In genomic region chr4:152458801-152459302, GRCh38 we compare ENCODE assay signal across 11 cellular contexts.
DNase-seq lines count a peak whose midpoint lies in the region; ATAC-seq, FAIRE-seq and TF ChIP-seq lines count a peak whose summit lies in the region.
"Had no signal": no experiment of that assay in that cellular context is flagged by ENCODE, and none has a peak within 500 bp of the region (broad histone marks: within the 10 kb centered on the region; RNA-seq: fewer than 3 reads in every experiment).

No MANE protein-coding gene starts in this region.

- 63% methylated on average over 1 of the region's 1 CpG for WGBS in right lobe of liver (ENCODE audit: insufficient coverage, low coverage, low lambda C conversion rate, missing lambda C conversion rate)

- H3K27me3 ChIP-seq in OCI-LY3 (ENCODE audit: low read depth, low read length) (no peaks in the 10 kb centered on the region), right lobe of liver (no peaks in the 10 kb centered on the region)

- H3K9me3 ChIP-seq in OCI-LY3 (ENCODE audit: insufficient read depth, low read length) (no peaks in the 10 kb centered on the region), right lobe of liver (no peaks in the 10 kb centered on the region)
- H3K9me3 ChIP-seq: prostate gland had no signal

- intact Hi-C loops in right lobe of liver (cut with DNase I) = no loop called here

- H3K36me3 ChIP-seq in OCI-LY3 (replicated peaks; ENCODE audit: low read depth, low read length) (peaks cover 3% of the 10 kb centered on the region), right lobe of liver (no peaks in the 10 kb centered on the region)
- H3K36me3 ChIP-seq: prostate gland had no signal

- FAIRE-seq in GM12891 (lab: Jason Lieb, UNC) = peak; percentile 94

- TF ChIP-seq POLR2A in GM12891 (IDR thresholded peaks at IDR 0.05; ENCODE audit: low read depth, low read length) = no peak
- no peak for TF ChIP-seq POLR2A in right lobe of liver (IDR thresholded peaks at IDR 0.05)

- ATAC-seq in HG02588 (IDR thresholded peaks at IDR 0.05; ENCODE audit: unreplicated experiment) (peak; percentile 38), right lobe of liver (peak; percentile 64 to 79 (median 72))

- H3K27ac ChIP-seq in OCI-LY3 (ENCODE audit: low read length) (peak overlapping the region; percentile 4; the same call in 1 of the 2 replicates), right lobe of liver (peak overlapping the region; percentile 37 to 81 (median 55))
- H3K27ac ChIP-seq: prostate gland had no signal

- H3K79me2 ChIP-seq in OCI-LY3 (ENCODE audit: low read length) = peaks cover 94% of the 10 kb centered on the region

- DNase-seq in GM12891 (ENCODE audit: insufficient read length, low spot score) (no peak), right lobe of liver (no peak), A172 (ENCODE audit: low spot score) (no peak), RKO (ENCODE audit: low spot score) (no peak), pons (ENCODE audit: low spot score) (no peak), cerebellar nuclear complex (lab: John Stamatoyannopoulos, UW) (no peak)
- DNase-seq: activated CD8-positive, alpha-beta memory T cell treated with anti-CD3 and anti-CD28 coated beads, Interleukin-2, amount 50 U/mL, for 48 hours; head of caudate nucleus had no signal

- H4K20me1 ChIP-seq in OCI-LY3 (ENCODE audit: insufficient read depth, low read length) = peaks cover 68% of the 10 kb centered on the region

- H2AFZ ChIP-seq in OCI-LY3 (ENCODE audit: low read depth, low read length) = no peak overlapping the region

- no peak for TF ChIP-seq CTCF in OCI-LY3 (IDR thresholded peaks at IDR 0.05; ENCODE audit: low read depth, low read length)
- no peak for TF ChIP-seq CTCF in right lobe of liver (IDR thresholded peaks at IDR 0.05)

- peak overlapping the region; percentile 41 for H3K4me2 ChIP-seq in OCI-LY3 (ENCODE audit: low read length)

- H3K4me3 ChIP-seq in OCI-LY3 (ENCODE audit: low read length) (no peak overlapping the region), right lobe of liver (no peak overlapping the region)
- H3K4me3 ChIP-seq: prostate gland had no signal

- H3K4me1 ChIP-seq in OCI-LY3 (ENCODE audit: low read length) = peaks cover 60% of the 10 kb centered on the region
- peaks cover 0 to 48% (median 7%) of the 10 kb centered on the region in 4 donors for H3K4me1 ChIP-seq in right lobe of liver
- H3K4me1 ChIP-seq: prostate gland had no signal

- no peak overlapping the region for H3K9ac ChIP-seq in OCI-LY3 (ENCODE audit: low read length)

TF ChIP-seq in GM12891, 5 proteins besides CTCF, POLR2A, EP300 and RAD21:
- TF ChIP-seq PAX5 (IDR thresholded peaks at IDR 0.05; ENCODE audit: insufficient read depth, low read length, severe bottlenecking) = no peak
- no peak for TF ChIP-seq TAF1 (IDR thresholded peaks at IDR 0.05; ENCODE audit: low read depth, low read length)
- peak; percentile 64 for TF ChIP-seq SPI1 (IDR thresholded peaks at IDR 0.05; ENCODE audit: low read depth, low read length)
- TF ChIP-seq POLR2AphosphoS5 (IDR thresholded peaks at IDR 0.05; ENCODE audit: low read depth, low read length) = no peak
